In genomic region chr5:134464988-134465855, GRCh38 we compare ENCODE assay signal across 8 cellular contexts. TPM values are rescaled to one million over a fixed set of nuclear protein-coding genes. Genes with fewer than 3 reads are reported as not detected.
A peak's percentile ranks its signal among the peaks of the same experiment; 100 is the strongest.
DNase-seq lines count a peak whose midpoint lies in the region; ATAC-seq and TF ChIP-seq lines count a peak whose summit lies in the region.

No MANE protein-coding gene starts in this region.

- TF ChIP-seq CTCF in GM12875 (IDR thresholded peaks at IDR 0.05; ENCODE audit: borderline replicate concordance, insufficient read depth, low read depth, low read length) (no peak), activated B cell treated with CpG ODN at 0.5 μM for 24 hours (IDR thresholded peaks at IDR 0.05) (no peak), upper lobe of left lung (IDR thresholded peaks at IDR 0.05) (no peak)

- H3K9me3 ChIP-seq in upper lobe of left lung = no peaks in the 10 kb centered on the region

- POLR2A ChIA-PET in activated B cell treated with CpG ODN at 0.5 μM for 24 hours (lab: Charles Lee) = interaction anchor here (0.7 to 3.3 kb wide), 13 partner anchors 17 to 323 kb away, joined by 3 to 34 read pairs (median 4); partner anchors contain the start of genes JADE2 and UBE2B

- no peaks in the 10 kb centered on the region for H3K36me3 Mint-ChIP-seq in activated B cell treated with CpG ODN at 0.5 μM for 24 hours (ENCODE audit: low read depth)

- CTCF ChIA-PET in activated B cell treated with CpG ODN at 0.5 μM for 24 hours (lab: Charles Lee) = interaction anchor here (1.2 to 1.5 kb wide), 3 partner anchors 18 to 122 kb away, joined by 3 to 4 read pairs (median 4); partner anchors contain the start of gene CDKN2AIPNL

- 38 to 44% methylated on average over 7 to 11 of the region's 14 CpGs for WGBS in upper lobe of left lung, 2 donors

- no peaks in the 10 kb centered on the region for H3K36me3 ChIP-seq in upper lobe of left lung

- H3K4me1 Mint-ChIP-seq in activated B cell treated with CpG ODN at 0.5 μM for 24 hours = peaks cover 43% of the 10 kb centered on the region

- ATAC-seq in HG02642 (IDR thresholded peaks at IDR 0.05; ENCODE audit: poor library complexity, unreplicated experiment) (peak; percentile 37), activated B cell treated with CpG ODN at 0.5 μM for 24 hours (ENCODE audit: low read depth) (no peak), upper lobe of left lung (ENCODE audit: low FRiP score in 2 of 2) (no peak)

- H3K4me3 Mint-ChIP-seq in activated B cell treated with CpG ODN at 0.5 μM for 24 hours = peak overlapping the region; percentile 79

- H3K27ac Mint-ChIP-seq in activated B cell treated with CpG ODN at 0.5 μM for 24 hours = no peak overlapping the region

- no peaks in the 10 kb centered on the region for H3K9me3 Mint-ChIP-seq in activated B cell treated with CpG ODN at 0.5 μM for 24 hours

- TF ChIP-seq EP300 in upper lobe of left lung (IDR thresholded peaks at IDR 0.05) = no peak

- no peak for DNase-seq in activated B cell treated with CpG ODN at 0.5 μM for 24 hours
- peak in 1 of 2 donors; percentile 53 for DNase-seq in upper lobe of left lung
- no peak for DNase-seq in midbrain (lab: John Stamatoyannopoulos, UW)
- DNase-seq in NCI-H2227 treated with DMSO at 0.1 percent for 48 hours (lab: John Stamatoyannopoulos, UW) = no peak
- DNase-seq in D341Med (ENCODE audit: low spot score) = no peak

- H3K27me3 ChIP-seq in layer of hippocampus (ENCODE audit: control insufficient read depth, insufficient read depth, low read length) (no peaks in the 10 kb centered on the region), upper lobe of left lung (no peaks in the 10 kb centered on the region)

- H3K4me1 ChIP-seq in upper lobe of left lung = peaks cover 20 to 40% (median 33%) of the 10 kb centered on the region in 4 donors

- H3K4me3 ChIP-seq in GM12875 (ENCODE audit: low read depth, low read length) = peak overlapping the region; percentile 63
- H3K4me3 ChIP-seq in upper lobe of left lung = peak overlapping the region in 3 of 4 donors; percentile 45 to 62 (median 60)

- H3K27me3 Mint-ChIP-seq in activated B cell treated with CpG ODN at 0.5 μM for 24 hours = no peaks in the 10 kb centered on the region

- H3K27ac ChIP-seq in layer of hippocampus (ENCODE audit: low read depth, low read length) (peak overlapping the region; percentile 98), upper lobe of left lung (peak overlapping the region; percentile 96 to 99 (median 97))

- TF ChIP-seq POLR2A in upper lobe of left lung (IDR thresholded peaks at IDR 0.05) = no peak

- intact Hi-C loops in activated B cell treated with CpG ODN at 0.5 μM for 24 hours (cut with micrococcal nuclease) = loop anchor here (1.0 to 5.0 kb wide), 3 partner anchors 18 to 60 kb away; partner anchors contain the start of gene JADE2

RNA-seq across cellular contexts. Expression of gene CDKN2AIPNL, which starts 53.5 kb away (rescaled TPM):
- total RNA-seq in activated B cell treated with CpG ODN at 0.5 μM for 24 hours = 21.6 and 22.4 TPM in 2 replicates
- total RNA-seq in upper lobe of left lung = 10 to 100 TPM in 4 of 6 donors, 1 to 10 TPM in 2; 2.1 to 18.5 (median 13.3) TPM
